ENCODE assay signal across 11 cellular contexts in genomic region chr17:31392856-31393748, GRCh38. TPM values are rescaled to one million over a fixed set of nuclear protein-coding genes. Genes with fewer than 3 reads are reported as not detected.
DNase-seq lines count a peak whose midpoint lies in the region; ATAC-seq and TF ChIP-seq lines count a peak whose summit lies in the region.
"Had no signal": no experiment of that assay in that cellular context is flagged by ENCODE, and none has a peak within 500 bp of the region (broad histone marks: within the 10 kb centered on the region; RNA-seq: fewer than 3 reads in every experiment).

No MANE protein-coding gene starts in this region.

- ATAC-seq in HG02571 (IDR thresholded peaks at IDR 0.05; ENCODE audit: unreplicated experiment) (no peak), HG03097 (IDR thresholded peaks at IDR 0.05; ENCODE audit: low FRiP score, unreplicated experiment) (no peak)

- no peaks in the 10 kb centered on the region for H3K4me1 ChIP-seq in GM23248 (ENCODE audit: insufficient read depth)

- no peaks in the 10 kb centered on the region for H3F3A ChIP-seq in GM23248 (ENCODE audit: insufficient read depth)

- no peaks in the 10 kb centered on the region for H3K79me2 ChIP-seq in GM23248 (ENCODE audit: insufficient read depth)

- H3K27ac ChIP-seq in GM23248 = no peak overlapping the region
- H3K27ac ChIP-seq: tibial nerve had no signal

- H3K36me3 Mint-ChIP-seq in CD14-positive monocyte (peaks cover 0 to 8% of the 10 kb centered on the region in 2 donors), HFFc6 (ENCODE audit: low read depth) (no peaks in the 10 kb centered on the region), nephron progenitor cell (ENCODE audit: low read depth) (no peaks in the 10 kb centered on the region)

- H3K9ac ChIP-seq in GM23248 = no peak overlapping the region

- peaks cover 27% of the 10 kb centered on the region for H3K27me3 ChIP-seq in GM23248 (replicated peaks; ENCODE audit: insufficient read depth)

- peaks cover 0 to 16% (median 7%) of the 10 kb centered on the region in 7 donors for H3K9me3 Mint-ChIP-seq in CD14-positive monocyte
- no peaks in the 10 kb centered on the region for H3K9me3 Mint-ChIP-seq in HFFc6
- H3K9me3 Mint-ChIP-seq in nephron progenitor cell = no peaks in the 10 kb centered on the region

- H3K4me2 ChIP-seq in GM23248 (ENCODE audit: unreplicated experiment) = no peak overlapping the region

- H3K27ac Mint-ChIP-seq in CD14-positive monocyte (no peak overlapping the region), HFFc6 (no peak overlapping the region), nephron progenitor cell (no peak overlapping the region)

- H3K36me3 ChIP-seq in GM23248 (ENCODE audit: low read depth) = no peaks in the 10 kb centered on the region
- H3K36me3 ChIP-seq: tibial nerve had no signal

- no peak overlapping the region for H3K4me3 ChIP-seq in GM23248

- DNase-seq in CD14-positive monocyte (ENCODE audit: low spot score) (no peak), HFFc6 (no peak), cerebellar nuclear complex (lab: John Stamatoyannopoulos, UW) (peak; percentile 46 to 48), nephron progenitor cell (no peak), GM23248 (no peak), NCI-H187 (lab: John Stamatoyannopoulos, UW) (no peak)
- DNase-seq: activated gamma-delta T cell treated with Interleukin-2 at 50 U/mL for 16 hours; stimulated activated CD4-positive, alpha-beta T cell treated with anti-CD3 and anti-CD28 coated beads, Interleukin-4, amount 100 ng/mL, for 24 hours had no signal

- H3K27me3 Mint-ChIP-seq in CD14-positive monocyte (ENCODE audit: low read depth in 3 of 3) (peaks cover 61 to 70% (median 66%) of the 10 kb centered on the region in 3 donors), HFFc6 (ENCODE audit: insufficient read depth) (peaks cover 39% of the 10 kb centered on the region), nephron progenitor cell (ENCODE audit: low read depth, poor library complexity) (peaks cover 77% of the 10 kb centered on the region)

- peaks cover 16% of the 10 kb centered on the region for H3K4me1 Mint-ChIP-seq in CD14-positive monocyte
- no peaks in the 10 kb centered on the region for H3K4me1 Mint-ChIP-seq in HFFc6 (ENCODE audit: low read depth)
- H3K4me1 Mint-ChIP-seq in nephron progenitor cell = peaks cover 20% of the 10 kb centered on the region

- intact Hi-C loops in CD14-positive monocyte (cut with micrococcal nuclease) = no loop called here

- in situ Hi-C loops in GM23248 (cut with MboI) = no loop called here

- no peaks in the 10 kb centered on the region for H4K20me1 ChIP-seq in GM23248 (ENCODE audit: insufficient read depth)

- 77 to 78% methylated on average over 16 to 17 of the region's 17 CpGs for WGBS in GM23248 (ENCODE audit: low coverage in 1 of 2, low lambda C conversion rate in 2 of 2, missing lambda C conversion rate in 2 of 2), 2 experiments

- H3K9me2 ChIP-seq in GM23248 (ENCODE audit: insufficient read depth) = no peaks in the 10 kb centered on the region

- no peak for TF ChIP-seq CTCF in CD14-positive monocyte (IDR thresholded peaks at IDR 0.05)
- no peak for TF ChIP-seq CTCF in HFFc6 (IDR thresholded peaks at IDR 0.05)
- TF ChIP-seq CTCF in nephron progenitor cell (IDR thresholded peaks at IDR 0.05) = no peak

- H2AFZ ChIP-seq in GM23248 = no peak overlapping the region

- H3K9me3 ChIP-seq in GM23248 (ENCODE audit: low read depth) = no peaks in the 10 kb centered on the region
- H3K9me3 ChIP-seq: tibial nerve had no signal

- peak overlapping the region; percentile 71 to 80 for H3K4me3 Mint-ChIP-seq in CD14-positive monocyte
- peak overlapping the region; percentile 20; the same call in 1 of the 2 replicates for H3K4me3 Mint-ChIP-seq in HFFc6
- H3K4me3 Mint-ChIP-seq in nephron progenitor cell = peak overlapping the region; percentile 74

RNA-seq across cellular contexts. Expression of gene RAB11FIP4, which starts 1.6 kb away (rescaled TPM):
- polyA plus RNA-seq in CD14-positive monocyte (10 to 100 TPM; 10.4 to 16.2 TPM), GM23248 (2016; fragmentation: Nextera tagmentation; extraction: Ambion mirVana) (0.38 and 0.40 TPM in 2 replicates)
- under 1 TPM; 0.02 to 0.38 (median 0.09) TPM for total RNA-seq in HFFc6 (2021; fragmentation: NEBNext Ultra II Directional; extraction: Animal tissue kit (Norgen Biotek cat#: 25700))
- 0.22 TPM in 1 of 2 replicates, not detected in the other for total RNA-seq in GM23248 (2014; rRNA removed; shearing (Covaris generic))

Comparison
In these comparisons a context has a peak if more than half of its experiments do, and no peak if none do; other contexts are left out.
1. DNase-seq: peak in cerebellar nuclear complex (2 of 2); none in CD14-positive monocyte (single experiment), HFFc6 (single experiment), nephron progenitor cell (single experiment), GM23248 (single experiment) and NCI-H187 (0 of 2).
2. H3K4me3 Mint-ChIP-seq: peak in every context shown above with its lines; median percentile 76 in CD14-positive monocyte; 74 in nephron progenitor cell; 20 in HFFc6.